Comparison of ENCODE assay signal across 11 cellular contexts in genomic region chr14:87995500-87996275, GRCh38. TPM values are rescaled to one million over a fixed set of nuclear protein-coding genes. Genes with fewer than 3 reads are reported as not detected.
DNase-seq lines count a peak whose midpoint lies in the region; ATAC-seq, FAIRE-seq and TF ChIP-seq lines count a peak whose summit lies in the region.
"Had no signal": no experiment of that assay in that cellular context is flagged by ENCODE, and none has a peak within 500 bp of the region (broad histone marks: within the 10 kb centered on the region; RNA-seq: fewer than 3 reads in every experiment).

No MANE protein-coding gene starts in this region.

- peaks cover 4% of the 10 kb centered on the region for H3K36me3 Mint-ChIP-seq in T-helper 2 cell treated with Interferon-gamma antibody and Interleukin-4, amounts not matched to agents 5 μg/mL and 100 μg/mL, for 36 hours (ENCODE audit: low read depth)
- no peaks in the 10 kb centered on the region for H3K36me3 Mint-ChIP-seq in endothelial cell (ENCODE audit: low read depth, unreplicated experiment)

- H3K27ac ChIP-seq in SJCRH30: peak overlapping the region; percentile 97
- H3K27ac ChIP-seq in small intestine (ENCODE audit: low read depth in 1 of 2, low read length in 1 of 2): peak overlapping the region; percentile 48 to 80
- H3K27ac ChIP-seq: gastrocnemius medialis had no signal

- H3K27me3 ChIP-seq in SJCRH30: no peaks in the 10 kb centered on the region
- H3K27me3 ChIP-seq in small intestine (ENCODE audit: control insufficient read depth in 2 of 2, insufficient read depth in 2 of 2, low read length in 2 of 2): no peaks in the 10 kb centered on the region
- H3K27me3 ChIP-seq: gastrocnemius medialis had no signal

- no peak for TF ChIP-seq CTCF in endothelial cell (IDR thresholded peaks at IDR 0.05; ENCODE audit: unreplicated experiment)

- H3K4me1 Mint-ChIP-seq in T-helper 2 cell treated with Interferon-gamma antibody and Interleukin-4, amounts not matched to agents 5 μg/mL and 100 μg/mL, for 36 hours (ENCODE audit: low read depth): peaks cover 57% of the 10 kb centered on the region
- H3K4me1 Mint-ChIP-seq in endothelial cell (ENCODE audit: unreplicated experiment): peaks cover 34% of the 10 kb centered on the region

- H3K36me3 ChIP-seq in SJCRH30 (no peaks in the 10 kb centered on the region), small intestine (ENCODE audit: control insufficient read depth in 2 of 2, insufficient read depth in 2 of 2, low read length in 2 of 2) (no peaks in the 10 kb centered on the region)
- H3K36me3 ChIP-seq: gastrocnemius medialis had no signal

- no peak for ATAC-seq in HG02870 (IDR thresholded peaks at IDR 0.05; ENCODE audit: unreplicated experiment)
- ATAC-seq: gastrocnemius medialis had no signal

- H3K9me3 ChIP-seq in SJCRH30 (replicated peaks): no peaks in the 10 kb centered on the region
- H3K9me3 ChIP-seq in small intestine (ENCODE audit: control insufficient read depth, low read depth): no peaks in the 10 kb centered on the region
- H3K9me3 ChIP-seq: gastrocnemius medialis had no signal

- no peak overlapping the region for H3K4me3 Mint-ChIP-seq in T-helper 2 cell treated with Interferon-gamma antibody and Interleukin-4, amounts not matched to agents 5 μg/mL and 100 μg/mL, for 36 hours
- H3K4me3 Mint-ChIP-seq in endothelial cell (ENCODE audit: unreplicated experiment): no peak overlapping the region

- peak overlapping the region; percentile 71 for H3K27ac Mint-ChIP-seq in T-helper 2 cell treated with Interferon-gamma antibody and Interleukin-4, amounts not matched to agents 5 μg/mL and 100 μg/mL, for 36 hours
- H3K27ac Mint-ChIP-seq in endothelial cell (ENCODE audit: unreplicated experiment): peak overlapping the region; percentile 89

- FAIRE-seq in small intestine (lab: Jason Lieb, UNC): no peak

- DNase-seq in T-helper 2 cell treated with Interferon-gamma antibody and Interleukin-4, amounts not matched to agents 5 μg/mL and 100 μg/mL, for 36 hours (ENCODE audit: low spot score): no peak
- DNase-seq in T-helper 2 cell (no peak), SJCRH30 (peak; percentile 83 to 95), endothelial cell (ENCODE audit: low spot score) (no peak), small intestine (peak; percentile 65), medulla oblongata (ENCODE audit: extremely low spot score) (no peak)
- no peak for DNase-seq in stimulated activated CD4-positive, alpha-beta T cell treated with anti-CD3 and anti-CD28 coated beads, Interleukin-2, amount 100 ng/mL, for 48 hours
- DNase-seq: anterior cingulate cortex, gastrocnemius medialis, nucleus accumbens had no signal

- 16 to 47% (median 33%) methylated on average over 6 of the region's 6 CpGs for WGBS in small intestine, 3 donors

- H3K27me3 Mint-ChIP-seq in T-helper 2 cell treated with Interferon-gamma antibody and Interleukin-4, amounts not matched to agents 5 μg/mL and 100 μg/mL, for 36 hours (ENCODE audit: low read depth): peaks cover 2% of the 10 kb centered on the region
- peaks cover 5% of the 10 kb centered on the region for H3K27me3 Mint-ChIP-seq in endothelial cell (ENCODE audit: unreplicated experiment)

- peaks cover 37% of the 10 kb centered on the region for H3K4me1 ChIP-seq in SJCRH30
- peaks cover 7 to 8% of the 10 kb centered on the region in 2 donors for H3K4me1 ChIP-seq in small intestine (ENCODE audit: control insufficient read depth in 2 of 2, insufficient read depth in 1 of 2, low read depth in 1 of 2, low read length in 1 of 2)

- H3K9me3 Mint-ChIP-seq in T-helper 2 cell treated with Interferon-gamma antibody and Interleukin-4, amounts not matched to agents 5 μg/mL and 100 μg/mL, for 36 hours: no peaks in the 10 kb centered on the region
- no peaks in the 10 kb centered on the region for H3K9me3 Mint-ChIP-seq in endothelial cell (ENCODE audit: unreplicated experiment)

- H3K4me3 ChIP-seq in SJCRH30 (peak overlapping the region; percentile 28), small intestine (ENCODE audit: low read depth in 1 of 2, low read length in 2 of 2) (no peak overlapping the region)
- H3K4me3 ChIP-seq: gastrocnemius medialis had no signal

RNA-seq across cellular contexts. Expression of gene GALC, which starts 2.7 kb away (rescaled TPM):
- total RNA-seq in SJCRH30 (2014; rRNA removed; shearing (Covaris generic)): 1.5 and 1.8 TPM in 2 replicates
- total RNA-seq in endothelial cell (ENCODE audit: unreplicated experiment): 77.1 TPM
- polyA plus RNA-seq in small intestine: 10 to 100 TPM; 15.7 to 27.0 (median 17.8) TPM

RNA-seq across cellular contexts. Expression of gene GPR65, which starts 9.2 kb away (rescaled TPM):
- 0.04 and 0.05 TPM in 2 replicates for total RNA-seq in SJCRH30 (2014; rRNA removed; shearing (Covaris generic))
- total RNA-seq in endothelial cell (ENCODE audit: unreplicated experiment): 0.64 TPM
- 1 to 10 TPM in 1 of 3 donors, under 1 TPM in 2; 0.22 to 1.2 (median 0.81) TPM for polyA plus RNA-seq in small intestine

Comparison
In these comparisons a context has a peak if more than half of its experiments do, and no peak if none do; other contexts are left out.
1. DNase-seq: peak in SJCRH30 (2 of 2) and small intestine (single experiment); none in T-helper 2 cell treated with Interferon-gamma antibody and Interleukin-4, amounts not matched to agents 5 μg/mL and 100 μg/mL, for 36 hours (single experiment), T-helper 2 cell (0 of 5), endothelial cell (single experiment), stimulated activated CD4-positive, alpha-beta T cell treated with anti-CD3 and anti-CD28 coated beads, Interleukin-2, amount 100 ng/mL, for 48 hours (0 of 2) and medulla oblongata (single experiment).
2. RNA of gene GALC, which starts 2.7 kb away (total RNA-seq): 77.1 TPM in endothelial cell (single experiment); 1.5 to 1.8 TPM in SJCRH30; every median in the first group is over 10 times any median in the second.